In the genomic region with DNA sequence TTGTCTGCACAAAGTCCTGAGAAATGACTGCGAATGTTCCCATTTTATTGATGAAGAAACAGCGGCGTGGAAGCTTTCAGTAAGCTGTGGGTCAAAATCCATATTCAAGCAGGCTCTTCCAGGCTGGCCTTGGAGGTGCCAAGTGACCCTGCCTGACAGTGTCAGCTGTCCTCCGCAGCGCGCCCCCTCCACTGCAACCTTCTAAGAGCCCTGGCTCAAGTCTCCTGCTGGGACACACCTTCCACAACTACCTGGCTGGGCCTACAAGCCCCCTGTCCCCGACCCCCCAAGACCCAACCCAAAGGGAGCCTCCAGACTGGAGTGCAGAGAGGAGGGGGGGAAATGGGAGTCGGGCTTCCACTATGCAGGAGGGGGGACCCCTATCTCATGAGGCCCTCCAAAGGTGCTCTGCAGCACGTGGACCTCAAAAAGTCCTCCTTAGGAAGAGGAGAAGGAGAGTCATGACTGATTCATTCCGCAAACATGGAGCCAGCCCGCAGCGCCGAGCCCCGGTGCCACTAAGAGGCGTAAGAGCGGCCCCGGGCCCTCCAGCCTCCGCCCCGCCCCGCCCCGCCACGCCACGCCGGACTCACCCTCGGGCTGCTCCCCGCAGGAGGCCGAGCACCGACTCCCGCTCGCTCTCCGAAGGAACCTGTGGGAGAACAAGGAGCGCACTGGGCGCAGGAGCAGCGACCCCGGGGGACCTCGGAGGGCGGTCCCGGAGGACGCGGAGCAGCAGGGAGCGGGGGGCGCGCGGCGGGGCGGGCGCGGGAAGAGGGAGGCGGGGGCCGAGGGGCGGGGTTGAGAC, we compare ENCODE assay signal across 1 cellular context.
TF ChIP-seq lines count a peak whose summit lies in the region.

No MANE protein-coding gene starts in this region.

TF ChIP-seq in SK-N-SH treated with all-trans-retinoic acid at 6 μM for 48 hours, 23 proteins besides CTCF, POLR2A, EP300 and RAD21 (continued from another document):
- TF ChIP-seq, protein P1, sequence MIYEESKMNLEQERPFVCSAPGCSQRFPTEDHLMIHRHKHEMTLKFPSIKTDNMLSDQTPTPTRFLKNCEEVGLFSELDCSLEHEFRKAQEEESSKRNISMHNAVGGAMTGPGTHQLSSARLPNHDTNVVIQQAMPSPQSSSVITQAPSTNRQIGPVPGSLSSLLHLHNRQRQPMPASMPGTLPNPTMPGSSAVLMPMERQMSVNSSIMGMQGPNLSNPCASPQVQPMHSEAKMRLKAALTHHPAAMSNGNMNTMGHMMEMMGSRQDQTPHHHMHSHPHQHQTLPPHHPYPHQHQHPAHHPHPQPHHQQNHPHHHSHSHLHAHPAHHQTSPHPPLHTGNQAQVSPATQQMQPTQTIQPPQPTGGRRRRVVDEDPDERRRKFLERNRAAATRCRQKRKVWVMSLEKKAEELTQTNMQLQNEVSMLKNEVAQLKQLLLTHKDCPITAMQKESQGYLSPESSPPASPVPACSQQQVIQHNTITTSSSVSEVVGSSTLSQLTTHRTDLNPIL (CRISPR knock-in tag; IDR thresholded peaks at IDR 0.05; ENCODE audit: low read depth): no peak
- no peak for TF ChIP-seq ARNTL (CRISPR knock-in tag; IDR thresholded peaks at IDR 0.05; ENCODE audit: borderline replicate concordance, low read depth)
TF ChIP-seq in SK-N-SH treated with all-trans-retinoic acid at 6 μM for 48 hours: peak in this region for 0.
